In genomic region chr7:1120791-1121190, GRCh38 we compare ENCODE assay signal across 1 cellular context.
TF ChIP-seq lines count a peak whose summit lies in the region.

No MANE protein-coding gene starts in this region.

TF ChIP-seq in GM23338, 12 proteins besides CTCF, POLR2A, EP300 and RAD21 (continued from another document):
- TF ChIP-seq ZNF462 (CRISPR knock-in tag; IDR thresholded peaks at IDR 0.05) (no peak), EZH2 (IDR thresholded peaks at IDR 0.05; ENCODE audit: low read depth, unreplicated experiment) (no peak), ETS1 (IDR thresholded peaks at IDR 0.05) (no peak), EZH2phosphoT487 (IDR thresholded peaks at IDR 0.05; ENCODE audit: unreplicated experiment) (no peak), JUNB (IDR thresholded peaks at IDR 0.05; ENCODE audit: unreplicated experiment) (no peak), STAT1 (IDR thresholded peaks at IDR 0.05; ENCODE audit: unreplicated experiment) (no peak)
